ENCODE assay signal across 12 cellular contexts in genomic region chr1:156241311-156241811, GRCh38. TPM values are rescaled to one million over a fixed set of nuclear protein-coding genes. Genes with fewer than 3 reads are reported as not detected.
A peak's percentile ranks its signal among the peaks of the same experiment; 100 is the strongest.
DNase-seq lines count a peak whose midpoint lies in the region; ATAC-seq, FAIRE-seq and TF ChIP-seq lines count a peak whose summit lies in the region.
"Had no signal": no experiment of that assay in that cellular context is flagged by ENCODE, and none has a peak within 500 bp of the region (broad histone marks: within the 10 kb centered on the region; RNA-seq: fewer than 3 reads in every experiment).

No MANE protein-coding gene starts in this region.

- H3K27ac ChIP-seq in cardiac muscle cell = peak overlapping the region; percentile 15
- H3K27ac ChIP-seq: upper lobe of left lung had no signal

- H3K4me1 ChIP-seq in cardiac muscle cell (ENCODE audit: low read depth) = no peaks in the 10 kb centered on the region

- no peaks in the 10 kb centered on the region for H3K9me3 ChIP-seq in cardiac muscle cell (ENCODE audit: low read depth)
- H3K9me3 ChIP-seq: upper lobe of left lung had no signal

- H3K27me3 ChIP-seq in cardiac muscle cell (no peaks in the 10 kb centered on the region), bronchial epithelial cell (ENCODE audit: control insufficient read depth, insufficient read depth, low read length) (no peaks in the 10 kb centered on the region)

- DNase-seq in cardiac muscle cell (ENCODE audit: low read depth in 1 of 2, low spot score in 1 of 2) = peak in 1 of 2 donors; percentile 42
- no peak for DNase-seq in Right ventricle myocardium inferior (ENCODE audit: missing footprints)
- peak; percentile 53 for DNase-seq in bronchial epithelial cell (ENCODE audit: low read depth)
- DNase-seq in urothelium cell line (ENCODE audit: low spot score) = peak; percentile 84
- no peak for DNase-seq in left lobe of liver (ENCODE audit: low spot score)
- DNase-seq: activated CD4-positive, alpha-beta memory T cell treated with anti-CD3 and anti-CD28 coated beads for 36 hours; central memory CD4-positive, alpha-beta T cell; naive thymus-derived CD4-positive, alpha-beta T cell; NCI-H2171 treated with DMSO at 0.1 percent for 48 hours; stimulated activated CD4-positive, alpha-beta T cell treated with anti-CD3 and anti-CD28 coated beads, Interleukin-4, amount 100 ng/mL, for 24 hours; upper lobe of left lung had no signal

- no peak for ATAC-seq in Right ventricle myocardium inferior
- no peak for ATAC-seq in HG02885 (IDR thresholded peaks at IDR 0.05; ENCODE audit: poor library complexity, unreplicated experiment)
- ATAC-seq in left lobe of liver = no peak
- ATAC-seq: naive thymus-derived CD4-positive, alpha-beta T cell had no signal

- TF ChIP-seq CTCF in cardiac muscle cell (IDR thresholded peaks at IDR 0.05; ENCODE audit: low read depth, low read length) (no peak), bronchial epithelial cell (IDR thresholded peaks at IDR 0.05; ENCODE audit: insufficient read depth, low read length, severe bottlenecking) (no peak)

- H3K36me3 ChIP-seq in cardiac muscle cell = peaks cover 13% of the 10 kb centered on the region
- peaks cover 4% of the 10 kb centered on the region for H3K36me3 ChIP-seq in bronchial epithelial cell (ENCODE audit: control insufficient read depth, insufficient read depth, low read length)

- FAIRE-seq in bronchial epithelial cell (lab: Jason Lieb, UNC) (no peak), urothelium cell line (lab: Jason Lieb, UNC) (peak; percentile 66)

- intact Hi-C loops in Right ventricle myocardium inferior (cut with DNase I) = no loop called here

- H3K4me3 ChIP-seq in cardiac muscle cell = no peak overlapping the region
- no peak overlapping the region for H3K4me3 ChIP-seq in bronchial epithelial cell (ENCODE audit: low read depth, low read length)
- H3K4me3 ChIP-seq: upper lobe of left lung had no signal

RNA-seq across cellular contexts. Expression of gene BGLAP, which starts 0.6 kb away (rescaled TPM):
- total RNA-seq in cardiac muscle cell (0.51 and 0.67 TPM in 2 replicates), Right ventricle myocardium inferior (0.32 TPM), bronchial epithelial cell (0.51 TPM in 1 of 2 replicates, not detected in the other), left lobe of liver (1.8 TPM)
- 0.32 and 1.8 TPM in 2 replicates for polyA plus RNA-seq in cardiac muscle cell

RNA-seq across cellular contexts. Expression of gene PAQR6, which starts 6.5 kb away (rescaled TPM):
- total RNA-seq in cardiac muscle cell (34.5 and 35.7 TPM in 2 replicates), Right ventricle myocardium inferior (0.54 TPM), bronchial epithelial cell (0.26 and 1.3 TPM in 2 replicates), left lobe of liver (3.3 TPM)
- polyA plus RNA-seq in cardiac muscle cell = 23.3 and 40.1 TPM in 2 replicates

RNA-seq across cellular contexts. Expression of gene PMF1, which starts 28.6 kb away (rescaled TPM):
- total RNA-seq in cardiac muscle cell (106 and 129 TPM in 2 replicates), Right ventricle myocardium inferior (68.6 TPM), bronchial epithelial cell (55.3 and 55.9 TPM in 2 replicates), left lobe of liver (26.6 TPM)
- polyA plus RNA-seq in cardiac muscle cell = 133 and 151 TPM in 2 replicates

RNA-seq across cellular contexts. Expression of gene SMG5, which starts 41.3 kb away (rescaled TPM):
- total RNA-seq in cardiac muscle cell = 101 and 110 TPM in 2 replicates
- 79.5 and 95.5 TPM in 2 replicates for polyA plus RNA-seq in cardiac muscle cell
- 91.6 TPM for total RNA-seq in Right ventricle myocardium inferior
- total RNA-seq in bronchial epithelial cell = 57.4 and 67.0 TPM in 2 replicates
- total RNA-seq in left lobe of liver = 43.3 TPM

RNA-seq across cellular contexts. Expression of gene TMEM79, which starts 42.8 kb away (rescaled TPM):
- total RNA-seq in cardiac muscle cell = 2.6 and 4.0 TPM in 2 replicates
- polyA plus RNA-seq in cardiac muscle cell = 3.0 and 4.6 TPM in 2 replicates
- total RNA-seq in Right ventricle myocardium inferior = 1.4 TPM
- 7.1 and 30.7 TPM in 2 replicates for total RNA-seq in bronchial epithelial cell
- 2.6 TPM for total RNA-seq in left lobe of liver

Comparison
In these comparisons a context has a peak if more than half of its experiments do, and no peak if none do; other contexts are left out.
1. DNase-seq: peak in bronchial epithelial cell (single experiment) and urothelium cell line (single experiment); none in Right ventricle myocardium inferior (single experiment) and left lobe of liver (single experiment).